In genomic region chr15:90650117-90650955, GRCh38 we compare ENCODE assay signal across 15 cellular contexts.
A peak's percentile ranks its signal among the peaks of the same experiment; 100 is the strongest.
DNase-seq lines count a peak whose midpoint lies in the region; ATAC-seq, FAIRE-seq and TF ChIP-seq lines count a peak whose summit lies in the region.
"Had no signal": no experiment of that assay in that cellular context is flagged by ENCODE, and none has a peak within 500 bp of the region (broad histone marks: within the 10 kb centered on the region; RNA-seq: fewer than 3 reads in every experiment).

No MANE protein-coding gene starts in this region.

- peak; percentile 99 for FAIRE-seq in endothelial cell of umbilical vein (lab: Jason Lieb, UNC)

- DNase-seq in activated naive CD4-positive, alpha-beta T cell treated with anti-CD3 and anti-CD28 coated beads, Interleukin-2, amount 10 ng/mL, durations not matched to agents 7 days and 5 days = peak; percentile 42
- no peak for DNase-seq in activated naive CD4-positive, alpha-beta T cell treated with Interleukin-2 at 50 U/mL for 16 hours
- DNase-seq in NOMO-1 (lab: John Stamatoyannopoulos, UW; ENCODE audit: unreplicated experiment in 2 of 2) (peak; percentile 70 to 88), endothelial cell of umbilical vein (ENCODE audit: low read depth, low spot score) (peak; percentile 90), body of pancreas (no peak)
- no peak for DNase-seq in stimulated activated effector memory CD8-positive, alpha-beta T cell treated with anti-CD3 and anti-CD28 coated beads, Interleukin-12 subunit alpha, Interleukin-12 subunit beta, amount 100 ng/mL, for 72 hours (ENCODE audit: low spot score in 2 of 2)
- DNase-seq in stimulated activated CD4-positive, alpha-beta T cell treated with anti-CD3 and anti-CD28 coated beads, Interleukin-2, amount 100 ng/mL, for 24 hours = no peak
- DNase-seq: activated CD4-positive, CD25-positive, alpha-beta regulatory T cell treated with anti-CD3 and anti-CD28 coated beads, Interleukin-2, amount 50 U/mL, for 72 hours; central memory CD4-positive, alpha-beta T cell; hippocampal formation; NCI-H1436 treated with DMSO at 0.1 percent for 48 hours had no signal

- POLR2A ChIA-PET in endothelial cell of umbilical vein (lab: Charles Lee) = interaction anchor here (1.0 kb wide), 1 partner anchor 252 kb away, joined by 3 read pairs; no protein-coding TSS in a partner anchor

- H3K27ac ChIP-seq in endothelial cell of umbilical vein (ENCODE audit: insufficient read depth, low read depth, low read length) (peak overlapping the region; percentile 97), body of pancreas (no peak overlapping the region)
- H3K27ac ChIP-seq: C4-2B, RWPE1 had no signal

- 56 to 58% methylated on average over 8 of the region's 8 CpGs for WGBS in body of pancreas, 2 donors

- CTCF ChIA-PET in activated naive CD4-positive, alpha-beta T cell treated with anti-CD3 and anti-CD28 coated beads, Interleukin-2, amount 10 ng/mL, durations not matched to agents 7 days and 5 days (lab: Charles Lee) = interaction anchor here (0.7 to 5.4 kb wide), 18 partner anchors 10 to 332 kb away, joined by 3 to 78 read pairs (median 4); partner anchors contain the start of genes BLM, FES, HDDC3 and UNC45A
- CTCF ChIA-PET in endothelial cell of umbilical vein (lab: Charles Lee) = interaction anchor here (0.7 to 3.2 kb wide), 11 partner anchors 9 to 405 kb away, joined by 3 to 237 read pairs (median 4); partner anchors contain the start of genes FES and HDDC3

- peak overlapping the region; percentile 25 for H2AFZ ChIP-seq in endothelial cell of umbilical vein (ENCODE audit: low read depth, low read length)

- H3K27me3 Mint-ChIP-seq in activated naive CD4-positive, alpha-beta T cell treated with anti-CD3 and anti-CD28 coated beads, Interleukin-2, amount 10 ng/mL, durations not matched to agents 7 days and 5 days = peaks cover 25% of the 10 kb centered on the region

- H3K4me3 ChIP-seq in endothelial cell of umbilical vein (replicated peaks in 1 of 3; ENCODE audit: insufficient read depth in 1 of 3, low read depth in 1 of 3, low read length in 3 of 3) (no peak overlapping the region), body of pancreas (no peak overlapping the region)

- intact Hi-C loops in endothelial cell of umbilical vein (cut with micrococcal nuclease) (loop anchor here (10.0 kb wide), 1 partner anchor 134 kb away; no protein-coding TSS in a partner anchor), body of pancreas (cut with DNase I) (no loop called here)

- ATAC-seq in stimulated activated effector memory CD8-positive, alpha-beta T cell treated with anti-CD3 and anti-CD28 coated beads, Interleukin-12 subunit alpha, Interleukin-12 subunit beta, amount 100 ng/mL, for 72 hours = no peak
- no peak for ATAC-seq in GM21526 (IDR thresholded peaks at IDR 0.05; ENCODE audit: low FRiP score, unreplicated experiment)
- no peak for ATAC-seq in body of pancreas

- TSS peak; percentile 46 for BruUV-seq in endothelial cell of umbilical vein (replicated peaks; lab: Mats Ljungman, UMichigan)

- H3K9me1 ChIP-seq in endothelial cell of umbilical vein (replicated peaks; ENCODE audit: control insufficient read depth, extremely low read depth, insufficient read depth, low read length) = no peaks in the 10 kb centered on the region

- H3K27ac Mint-ChIP-seq in activated naive CD4-positive, alpha-beta T cell treated with anti-CD3 and anti-CD28 coated beads, Interleukin-2, amount 10 ng/mL, durations not matched to agents 7 days and 5 days = peak overlapping the region; percentile 97
- peak overlapping the region; percentile 43 for H3K27ac Mint-ChIP-seq in stimulated activated effector memory CD8-positive, alpha-beta T cell treated with anti-CD3 and anti-CD28 coated beads, Interleukin-12 subunit alpha, Interleukin-12 subunit beta, amount 100 ng/mL, for 72 hours

- H3K9me3 ChIP-seq in endothelial cell of umbilical vein (replicated peaks; ENCODE audit: control insufficient read depth, insufficient read depth, low read length) (no peaks in the 10 kb centered on the region), body of pancreas (no peaks in the 10 kb centered on the region)

- H3K79me2 ChIP-seq in endothelial cell of umbilical vein (ENCODE audit: control insufficient read depth, insufficient read depth, low read length) = no peaks in the 10 kb centered on the region

- no peaks in the 10 kb centered on the region for H4K20me1 ChIP-seq in endothelial cell of umbilical vein (replicated peaks; ENCODE audit: control insufficient read depth, extremely low read depth, insufficient read depth, low read length)

- H3K36me3 ChIP-seq in endothelial cell of umbilical vein (ENCODE audit: control insufficient read depth in 2 of 2, extremely low read depth in 1 of 2, insufficient read depth in 2 of 2, low read length in 2 of 2) (no peaks in the 10 kb centered on the region), body of pancreas (replicated peaks in 1 of 2; ENCODE audit: insufficient read depth in 1 of 2, low read depth in 2 of 2) (no peaks in the 10 kb centered on the region)

- H3K9ac ChIP-seq in endothelial cell of umbilical vein (replicated peaks; ENCODE audit: extremely low read depth, insufficient read depth, low read length) = peak overlapping the region; percentile 71

- TF ChIP-seq CTCF in endothelial cell of umbilical vein (IDR thresholded peaks at IDR 0.05; ENCODE audit: extremely low read depth in 1 of 2, insufficient read depth in 1 of 2, low read depth in 1 of 2, low read length in 2 of 2) (no peak), body of pancreas (IDR thresholded peaks at IDR 0.05) (no peak)

- peaks cover 4% of the 10 kb centered on the region for H3K36me3 Mint-ChIP-seq in activated naive CD4-positive, alpha-beta T cell treated with anti-CD3 and anti-CD28 coated beads, Interleukin-2, amount 10 ng/mL, durations not matched to agents 7 days and 5 days
- peaks cover 19% of the 10 kb centered on the region for H3K36me3 Mint-ChIP-seq in stimulated activated effector memory CD8-positive, alpha-beta T cell treated with anti-CD3 and anti-CD28 coated beads, Interleukin-12 subunit alpha, Interleukin-12 subunit beta, amount 100 ng/mL, for 72 hours

- H3K4me1 ChIP-seq in endothelial cell of umbilical vein (ENCODE audit: control insufficient read depth, extremely low read depth, insufficient read depth, low read length) (peaks cover 44% of the 10 kb centered on the region), body of pancreas (peaks cover 5% of the 10 kb centered on the region)

- no peak overlapping the region for H3K4me3 Mint-ChIP-seq in activated naive CD4-positive, alpha-beta T cell treated with anti-CD3 and anti-CD28 coated beads, Interleukin-2, amount 10 ng/mL, durations not matched to agents 7 days and 5 days
- H3K4me3 Mint-ChIP-seq in stimulated activated effector memory CD8-positive, alpha-beta T cell treated with anti-CD3 and anti-CD28 coated beads, Interleukin-12 subunit alpha, Interleukin-12 subunit beta, amount 100 ng/mL, for 72 hours = no peak overlapping the region
- H3K4me3 Mint-ChIP-seq: neural crest cell had no signal

- peaks cover 62% of the 10 kb centered on the region for H3K4me1 Mint-ChIP-seq in activated naive CD4-positive, alpha-beta T cell treated with anti-CD3 and anti-CD28 coated beads, Interleukin-2, amount 10 ng/mL, durations not matched to agents 7 days and 5 days
- peaks cover 47% of the 10 kb centered on the region for H3K4me1 Mint-ChIP-seq in stimulated activated effector memory CD8-positive, alpha-beta T cell treated with anti-CD3 and anti-CD28 coated beads, Interleukin-12 subunit alpha, Interleukin-12 subunit beta, amount 100 ng/mL, for 72 hours

- H3K9me3 Mint-ChIP-seq in activated naive CD4-positive, alpha-beta T cell treated with anti-CD3 and anti-CD28 coated beads, Interleukin-2, amount 10 ng/mL, durations not matched to agents 7 days and 5 days = no peaks in the 10 kb centered on the region
- no peaks in the 10 kb centered on the region for H3K9me3 Mint-ChIP-seq in stimulated activated effector memory CD8-positive, alpha-beta T cell treated with anti-CD3 and anti-CD28 coated beads, Interleukin-12 subunit alpha, Interleukin-12 subunit beta, amount 100 ng/mL, for 72 hours
- H3K9me3 Mint-ChIP-seq: neural crest cell had no signal

- peak overlapping the region; percentile 29 for H3K4me2 ChIP-seq in endothelial cell of umbilical vein (ENCODE audit: insufficient read depth, low read length)

- H3K27me3 ChIP-seq in endothelial cell of umbilical vein (ENCODE audit: control insufficient read depth in 2 of 2, insufficient read depth in 2 of 2, low read length in 2 of 2) (no peaks in the 10 kb centered on the region), body of pancreas (no peaks in the 10 kb centered on the region)

- dilution Hi-C loops in endothelial cell of umbilical vein (cut with MboI; ENCODE audit: extremely low pct_ligation_motif_present, low sequenced_read_pairs) = no loop called here

- TF ChIP-seq POLR2A in endothelial cell of umbilical vein (IDR thresholded peaks at IDR 0.05; ENCODE audit: low read depth, low read length) = peak; percentile 35
- no peak for TF ChIP-seq POLR2A in body of pancreas (IDR thresholded peaks at IDR 0.05)

TF ChIP-seq in endothelial cell of umbilical vein, 7 proteins besides CTCF, POLR2A, EP300 and RAD21:
- TF ChIP-seq GATA2 (IDR thresholded peaks at IDR 0.05; ENCODE audit: insufficient read depth, insufficient read length, low read depth, low read length) (peak; percentile 46), FOS (IDR thresholded peaks at IDR 0.05; ENCODE audit: borderline replicate concordance, insufficient read depth, low read length) (peak; percentile 47), EZH2 (IDR thresholded peaks at IDR 0.05; ENCODE audit: borderline replicate concordance, low read depth, low read length, severe bottlenecking) (no peak), MYC (IDR thresholded peaks at IDR 0.05; ENCODE audit: low read depth, low read length) (no peak), JUN (IDR thresholded peaks at IDR 0.05; ENCODE audit: borderline replicate concordance, insufficient read depth, insufficient read length, low read depth) (peak; percentile 94), MAX (IDR thresholded peaks at IDR 0.05; ENCODE audit: insufficient read depth, insufficient read length) (no peak), POLR2AphosphoS5 (IDR thresholded peaks at IDR 0.05; ENCODE audit: insufficient read depth, low read depth, low read length) (no peak)
TF ChIP-seq in endothelial cell of umbilical vein: peak in this region for 3.

Comparison
In these comparisons a context has a peak if more than half of its experiments do, and no peak if none do; other contexts are left out.
1. DNase-seq: peak in activated naive CD4-positive, alpha-beta T cell treated with anti-CD3 and anti-CD28 coated beads, Interleukin-2, amount 10 ng/mL, durations not matched to agents 7 days and 5 days (single experiment), NOMO-1 (2 of 2) and endothelial cell of umbilical vein (single experiment); none in activated naive CD4-positive, alpha-beta T cell treated with Interleukin-2 at 50 U/mL for 16 hours (single experiment), stimulated activated effector memory CD8-positive, alpha-beta T cell treated with anti-CD3 and anti-CD28 coated beads, Interleukin-12 subunit alpha, Interleukin-12 subunit beta, amount 100 ng/mL, for 72 hours (0 of 2), stimulated activated CD4-positive, alpha-beta T cell treated with anti-CD3 and anti-CD28 coated beads, Interleukin-2, amount 100 ng/mL, for 24 hours (0 of 2) and body of pancreas (0 of 4).